ENCODE assay signal across 10 cellular contexts in genomic region chr12:54428050-54429013, GRCh38. TPM values are rescaled to one million over a fixed set of nuclear protein-coding genes. Genes with fewer than 3 reads are reported as not detected.
DNase-seq lines count a peak whose midpoint lies in the region; ATAC-seq and TF ChIP-seq lines count a peak whose summit lies in the region.
"Had no signal": no experiment of that assay in that cellular context is flagged by ENCODE, and none has a peak within 500 bp of the region (broad histone marks: within the 10 kb centered on the region; RNA-seq: fewer than 3 reads in every experiment).

No MANE protein-coding gene starts in this region.

- POLR2A ChIA-PET in CD4-positive, alpha-beta T cell (lab: Charles Lee): interaction anchor here (0.9 to 2.0 kb wide), 5 partner anchors 8 to 148 kb away, joined by 3 to 8 read pairs (median 4); partner anchors contain the start of genes CBX5 and HNRNPA1
- POLR2A ChIA-PET in PC-3 (lab: Charles Lee; ENCODE audit: unreplicated experiment): no interaction called here
- POLR2A ChIA-PET in naive thymus-derived CD4-positive, alpha-beta T cell (lab: Charles Lee): interaction anchor here (0.8 to 2.3 kb wide), 7 partner anchors 9 to 35 kb away, joined by 3 to 12 read pairs (median 4); partner anchors contain the start of gene ITGA5

- H2AFZ ChIP-seq in PC-3 (ENCODE audit: low read length): no peak overlapping the region

- H3K4me1 Mint-ChIP-seq in CD4-positive, alpha-beta T cell (ENCODE audit: low read depth): peaks cover 46% of the 10 kb centered on the region
- H3K4me1 Mint-ChIP-seq in naive thymus-derived CD4-positive, alpha-beta T cell: peaks cover 20 to 69% (median 44%) of the 10 kb centered on the region in 7 donors

- TF ChIP-seq CTCF in CD4-positive, alpha-beta T cell (IDR thresholded peaks at IDR 0.05): no peak
- no peak for TF ChIP-seq CTCF in PC-3 (conservative IDR thresholded peaks at IDR 0.05; ENCODE audit: low read depth, low read length)
- no peak for TF ChIP-seq CTCF in WERI-Rb-1 (IDR thresholded peaks at IDR 0.05; ENCODE audit: low read depth, low read length)

- H3K4me2 ChIP-seq in PC-3 (ENCODE audit: low read length): peak overlapping the region; percentile 48

- no peaks in the 10 kb centered on the region for H3K9me3 ChIP-seq in CD4-positive, alpha-beta T cell (ENCODE audit: control insufficient read depth, low read length)
- no peaks in the 10 kb centered on the region for H3K9me3 ChIP-seq in PC-3 (ENCODE audit: low read length)
- H3K9me3 ChIP-seq in naive thymus-derived CD4-positive, alpha-beta T cell (ENCODE audit: control insufficient read depth in 2 of 3, low read length in 3 of 3): no peaks in the 10 kb centered on the region
- H3K9me3 ChIP-seq in WERI-Rb-1 (ENCODE audit: severe bottlenecking): no peaks in the 10 kb centered on the region

- H3K79me2 ChIP-seq in PC-3 (ENCODE audit: low read length): no peaks in the 10 kb centered on the region

- BruUV-seq in PC-3 (replicated peaks; lab: Mats Ljungman, UMichigan): no TSS peak

- no peaks in the 10 kb centered on the region for H4K20me1 ChIP-seq in PC-3 (ENCODE audit: low read length)

- CTCF ChIA-PET in CD4-positive, alpha-beta T cell (lab: Charles Lee): interaction anchor here (0.6 to 2.5 kb wide), 2 partner anchors 29 to 131 kb away, joined by 3 to 11 read pairs; no protein-coding TSS in a partner anchor
- CTCF ChIA-PET in PC-3 (lab: Charles Lee): interaction anchor here (2.5 kb wide), 1 partner anchor 29 kb away, joined by 8 read pairs; no protein-coding TSS in a partner anchor
- CTCF ChIA-PET in naive thymus-derived CD4-positive, alpha-beta T cell (lab: Charles Lee): interaction anchor here (0.8 to 11.0 kb wide), 5 partner anchors 10 to 49 kb away, joined by 3 to 143 read pairs (median 13); no protein-coding TSS in a partner anchor

- H3K27me3 ChIP-seq in CD4-positive, alpha-beta T cell (ENCODE audit: control insufficient read depth, insufficient read depth, low read length): no peaks in the 10 kb centered on the region
- no peaks in the 10 kb centered on the region for H3K27me3 ChIP-seq in PC-3 (ENCODE audit: low read length)
- no peaks in the 10 kb centered on the region for H3K27me3 ChIP-seq in naive thymus-derived CD4-positive, alpha-beta T cell (ENCODE audit: control insufficient read depth in 2 of 2, insufficient read depth in 2 of 2, low read length in 2 of 2)
- H3K27me3 ChIP-seq in WERI-Rb-1 (ENCODE audit: insufficient read depth, low read depth, severe bottlenecking): no peaks in the 10 kb centered on the region

- H3F3A ChIP-seq in PC-3 (ENCODE audit: low read length, unreplicated experiment): no peaks in the 10 kb centered on the region

- no peak overlapping the region for H3K4me3 ChIP-seq in PC-3 (ENCODE audit: low read length)
- no peak overlapping the region for H3K4me3 ChIP-seq in naive thymus-derived CD4-positive, alpha-beta T cell (ENCODE audit: low read length)
- no peak overlapping the region for H3K4me3 ChIP-seq in WERI-Rb-1 (ENCODE audit: low read depth, low read length)

- no peaks in the 10 kb centered on the region for H3K9me3 Mint-ChIP-seq in CD4-positive, alpha-beta T cell
- H3K9me3 Mint-ChIP-seq in naive thymus-derived CD4-positive, alpha-beta T cell: peaks cover 0 to 2% (median 0%) of the 10 kb centered on the region in 11 donors

- no peaks in the 10 kb centered on the region for H3K36me3 Mint-ChIP-seq in CD4-positive, alpha-beta T cell (ENCODE audit: low read depth)
- H3K36me3 Mint-ChIP-seq in naive thymus-derived CD4-positive, alpha-beta T cell: peaks cover 0 to 2% (median 0%) of the 10 kb centered on the region in 5 donors

- peak; percentile 49 for ATAC-seq in CD4-positive, alpha-beta T cell (ENCODE audit: poor library complexity)
- ATAC-seq in PC-3 (no peak; the same call in 1 of the 2 replicates), HG03439 (IDR thresholded peaks at IDR 0.05; ENCODE audit: unreplicated experiment) (no peak), HG03442 (IDR thresholded peaks at IDR 0.05; ENCODE audit: unreplicated experiment) (no peak)
- peak; percentile 59 for ATAC-seq in naive thymus-derived CD4-positive, alpha-beta T cell

- no peaks in the 10 kb centered on the region for H3K9me2 ChIP-seq in PC-3 (replicated peaks; ENCODE audit: low read length)

- peaks cover 47% of the 10 kb centered on the region for H3K4me1 ChIP-seq in PC-3 (ENCODE audit: insufficient read depth, low read length)
- H3K4me1 ChIP-seq in naive thymus-derived CD4-positive, alpha-beta T cell (ENCODE audit: control insufficient read depth in 2 of 2, insufficient read depth in 2 of 2, low read length in 2 of 2): peaks cover 13 to 23% of the 10 kb centered on the region in 2 donors

- no peak overlapping the region for H3K9ac ChIP-seq in PC-3 (ENCODE audit: low read length)

- no peaks in the 10 kb centered on the region for H3K36me3 ChIP-seq in PC-3 (ENCODE audit: low read depth, low read length)
- no peaks in the 10 kb centered on the region for H3K36me3 ChIP-seq in naive thymus-derived CD4-positive, alpha-beta T cell (ENCODE audit: control insufficient read depth in 2 of 3, insufficient read depth in 3 of 3, low read length in 3 of 3)
- no peaks in the 10 kb centered on the region for H3K36me3 ChIP-seq in WERI-Rb-1

- no peak overlapping the region for H3K4me3 Mint-ChIP-seq in CD4-positive, alpha-beta T cell
- peak overlapping the region in 1 of 10 donors; percentile 34 for H3K4me3 Mint-ChIP-seq in naive thymus-derived CD4-positive, alpha-beta T cell

- no peak for DNase-seq in CD4-positive, alpha-beta T cell
- no peak for DNase-seq in PC-3
- DNase-seq in epithelial cell of prostate (ENCODE audit: low read depth, low spot score): no peak
- DNase-seq in naive thymus-derived CD4-positive, alpha-beta T cell: no peak
- no peak for DNase-seq in H4 (ENCODE audit: low spot score)
- no peak for DNase-seq in WERI-Rb-1
- DNase-seq: DND-41 had no signal

- H3K27ac Mint-ChIP-seq in CD4-positive, alpha-beta T cell: no peak overlapping the region
- peak overlapping the region in 1 of 9 donors; percentile 55 for H3K27ac Mint-ChIP-seq in naive thymus-derived CD4-positive, alpha-beta T cell

- no peak overlapping the region for H3K27ac ChIP-seq in CD4-positive, alpha-beta T cell (ENCODE audit: low read depth, low read length)
- H3K27ac ChIP-seq in PC-3 (ENCODE audit: low read length) (no peak overlapping the region), epithelial cell of prostate (peak overlapping the region; percentile 17), WERI-Rb-1 (no peak overlapping the region)
- no peak overlapping the region for H3K27ac ChIP-seq in naive thymus-derived CD4-positive, alpha-beta T cell (ENCODE audit: low read depth, low read length)

- H3K27me3 Mint-ChIP-seq in CD4-positive, alpha-beta T cell: no peaks in the 10 kb centered on the region
- peaks cover 0 to 35% (median 0%) of the 10 kb centered on the region in 5 donors for H3K27me3 Mint-ChIP-seq in naive thymus-derived CD4-positive, alpha-beta T cell

- intact Hi-C loops in CD4-positive, alpha-beta T cell (cut with DNase I, micrococcal nuclease): no loop called here
- intact Hi-C loops in PC-3 (cut with micrococcal nuclease): no loop called here
- intact Hi-C loops in naive thymus-derived CD4-positive, alpha-beta T cell (cut with micrococcal nuclease): loop anchor here in 1 of 2 donors (1.0 kb wide), 1 partner anchor 11 kb away; no protein-coding TSS in a partner anchor

RNA-seq across cellular contexts. Expression of gene ITGA5, which starts 9.3 kb away (rescaled TPM):
- 100 to 1,000 TPM; 143 to 159 TPM for total RNA-seq in CD4-positive, alpha-beta T cell
- 35.9 and 38.2 TPM in 2 replicates for total RNA-seq in PC-3 (2014; rRNA removed)
- total RNA-seq in naive thymus-derived CD4-positive, alpha-beta T cell: 100 to 1,000 TPM in 4 of 5 experiments, 10 to 100 TPM in 1; 73.9 to 169 (median 145) TPM
- 10 to 100 TPM; 26.5 to 82.4 TPM for polyA plus RNA-seq in naive thymus-derived CD4-positive, alpha-beta T cell
- total RNA-seq in H4 (2014; rRNA removed; shearing (Covaris generic)): 86.7 and 89.4 TPM in 2 replicates

RNA-seq across cellular contexts. Expression of gene ZNF385A, which starts 43.8 kb away (rescaled TPM):
- total RNA-seq in CD4-positive, alpha-beta T cell: 1 to 10 TPM; 3.8 to 4.7 TPM
- 1.8 and 5.0 TPM in 2 replicates for total RNA-seq in PC-3 (2014; rRNA removed)
- 10 to 100 TPM in 1 of 5 experiments, 1 to 10 TPM in 4; 1.3 to 69.9 (median 1.4) TPM for total RNA-seq in naive thymus-derived CD4-positive, alpha-beta T cell
- under 1 TPM; 0.39 to 0.78 TPM for polyA plus RNA-seq in naive thymus-derived CD4-positive, alpha-beta T cell
- 2.3 and 5.3 TPM in 2 replicates for total RNA-seq in H4 (2014; rRNA removed; shearing (Covaris generic))

RNA-seq across cellular contexts. Expression of gene GTSF1, which starts 45.1 kb away (rescaled TPM):
- under 1 TPM in 1 of 2 experiments, not detected in 1; 0.58 TPM for total RNA-seq in CD4-positive, alpha-beta T cell
- not detected in 2 replicates for total RNA-seq in PC-3 (2014; rRNA removed)
- total RNA-seq in naive thymus-derived CD4-positive, alpha-beta T cell: 1 to 10 TPM; 1.9 to 9.5 (median 2.5) TPM
- 10 to 100 TPM; 13.5 to 15.1 TPM for polyA plus RNA-seq in naive thymus-derived CD4-positive, alpha-beta T cell
- total RNA-seq in H4 (2014; rRNA removed; shearing (Covaris generic)): not detected in 2 replicates
- total RNA-seq: NCI-H460 had no signal

Comparison
In these comparisons a context has a peak if more than half of its experiments do, and no peak if none do; other contexts are left out.
1. ATAC-seq: peak in CD4-positive, alpha-beta T cell (single experiment) and naive thymus-derived CD4-positive, alpha-beta T cell (single experiment); none in PC-3 (single experiment), HG03439 (single experiment) and HG03442 (single experiment).